20 cellular contexts compared by ENCODE assay signal in the genomic region with DNA sequence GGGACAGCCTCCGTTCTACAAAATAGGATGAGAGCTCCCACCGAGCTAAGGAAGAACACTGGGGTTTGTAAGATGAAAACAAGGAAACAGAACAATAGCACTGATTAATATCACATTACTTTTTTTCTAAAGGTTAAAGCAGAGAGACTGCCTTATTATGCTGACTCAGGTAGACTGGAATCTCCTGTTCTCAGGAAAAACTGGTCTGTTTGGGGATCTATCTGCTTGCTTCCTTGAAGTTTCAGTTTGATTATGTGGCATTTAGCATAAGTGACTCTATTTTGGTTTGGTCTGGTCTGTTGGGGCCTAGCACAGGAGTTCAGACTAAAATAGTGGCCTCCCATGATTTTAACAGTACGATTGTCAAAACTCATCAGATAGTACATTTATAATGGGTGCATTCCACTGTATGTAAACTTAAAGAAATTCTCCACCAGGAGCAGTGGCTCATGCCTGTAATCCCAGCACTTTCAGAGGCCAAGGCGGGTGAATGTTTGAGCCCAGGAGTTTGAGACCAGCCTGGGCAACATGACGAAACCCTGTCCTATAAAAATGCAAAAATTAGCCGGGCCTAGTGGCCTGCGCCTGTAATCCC.
DNase-seq lines count a peak whose midpoint lies in the region; ATAC-seq and TF ChIP-seq lines count a peak whose summit lies in the region.
"Had no signal": no experiment of that assay in that cellular context is flagged by ENCODE, and none has a peak within 500 bp of the region (broad histone marks: within the 10 kb centered on the region; RNA-seq: fewer than 3 reads in every experiment).

No MANE protein-coding gene starts in this region.

- POLR2A ChIA-PET in naive thymus-derived CD8-positive, alpha-beta T cell (lab: Charles Lee): no interaction called here

- no CpG with 5 or more reads among the region's 7 CpGs for WGBS in mesendoderm (ENCODE audit: extremely low coverage, insufficient coverage, low lambda C conversion rate)

- no peaks in the 10 kb centered on the region for H3K27me3 Mint-ChIP-seq in activated T-helper 1 cell treated with anti-CD3 and anti-CD28 coated beads, Interleukin-12 subunit alpha, Interleukin-12 subunit beta, Interleukin-2, Interleukin-4 antibody, amounts not matched to agents 30 ng/mL and 10 ng/mL and 1 ng/mL, durations not matched to agents 14 hours and 24 hours and 36 hours (ENCODE audit: insufficient read depth)
- peaks cover 0 to 2% (median 0%) of the 10 kb centered on the region in 5 donors for H3K27me3 Mint-ChIP-seq in naive thymus-derived CD8-positive, alpha-beta T cell
- H3K27me3 Mint-ChIP-seq: activated naive CD4-positive, alpha-beta T cell treated with anti-CD3 and anti-CD28 coated beads, Interleukin-2, amount 50 U/mL, for 24 hours had no signal

- H4K8ac ChIP-seq in mesendoderm (ENCODE audit: low read depth, low read length): no peak overlapping the region

- peak overlapping the region; percentile 43 for H3K4ac ChIP-seq in mesendoderm (ENCODE audit: low read depth, low read length)

- no peak overlapping the region for H3K4me2 ChIP-seq in mesendoderm (ENCODE audit: low read length)

- H3K4me1 ChIP-seq in mesendoderm (ENCODE audit: control insufficient read depth, low read depth, low read length): no peaks in the 10 kb centered on the region
- H3K4me1 ChIP-seq: SJCRH30, tibial artery had no signal

- no peak overlapping the region for H3K23ac ChIP-seq in mesendoderm (ENCODE audit: low read length)

- no peaks in the 10 kb centered on the region for H3K9me3 Mint-ChIP-seq in activated T-helper 1 cell treated with anti-CD3 and anti-CD28 coated beads, Interleukin-12 subunit alpha, Interleukin-12 subunit beta, Interleukin-2, Interleukin-4 antibody, amounts not matched to agents 30 ng/mL and 10 ng/mL and 1 ng/mL, durations not matched to agents 14 hours and 24 hours and 36 hours
- no peaks in the 10 kb centered on the region for H3K9me3 Mint-ChIP-seq in naive thymus-derived CD8-positive, alpha-beta T cell
- H3K9me3 Mint-ChIP-seq: activated naive CD4-positive, alpha-beta T cell treated with anti-CD3 and anti-CD28 coated beads, Interleukin-2, amount 50 U/mL, for 24 hours; stimulated activated effector memory CD8-positive, alpha-beta T cell treated with anti-CD3 and anti-CD28 coated beads, Interleukin-12 subunit alpha, Interleukin-12 subunit beta, amount 100 ng/mL, for 72 hours had no signal

- no peak for ATAC-seq in naive thymus-derived CD8-positive, alpha-beta T cell
- no peak for ATAC-seq in HG02840 (IDR thresholded peaks at IDR 0.05; ENCODE audit: low FRiP score, unreplicated experiment)
- ATAC-seq: GM12878; stimulated activated effector memory CD8-positive, alpha-beta T cell treated with anti-CD3 and anti-CD28 coated beads, Interleukin-12 subunit alpha, Interleukin-12 subunit beta, amount 100 ng/mL, for 72 hours had no signal

- H2AK5ac ChIP-seq in mesendoderm (ENCODE audit: low read length): no peak overlapping the region

- no peaks in the 10 kb centered on the region for H3K79me1 ChIP-seq in mesendoderm (ENCODE audit: low read length)

- DNase-seq in AG10803 (ENCODE audit: low read depth) (peak; percentile 10), M059J (ENCODE audit: low read depth) (peak; percentile 48), epithelial cell of esophagus (ENCODE audit: low read depth) (peak; percentile 72), mesendoderm (peak; percentile 41), NCI-H128 (lab: John Stamatoyannopoulos, UW; ENCODE audit: unreplicated experiment) (no peak)
- DNase-seq in activated T-helper 1 cell treated with anti-CD3 and anti-CD28 coated beads, Interleukin-12 subunit alpha, Interleukin-12 subunit beta, Interleukin-2, Interleukin-4 antibody, amounts not matched to agents 30 ng/mL and 10 ng/mL and 1 ng/mL, durations not matched to agents 14 hours and 24 hours and 36 hours (ENCODE audit: low spot score): no peak
- DNase-seq in naive thymus-derived CD8-positive, alpha-beta T cell: no peak
- DNase-seq: activated CD4-positive, alpha-beta T cell treated with anti-CD3 and anti-CD28 coated beads for 4 hours; H7; midbrain; NCI-H1105 treated with DMSO at 0.1 percent for 48 hours; NCI-H226; SJCRH30; small intestine; tibial artery had no signal

- intact Hi-C loops in activated T-helper 1 cell treated with anti-CD3 and anti-CD28 coated beads, Interleukin-12 subunit alpha, Interleukin-12 subunit beta, Interleukin-2, Interleukin-4 antibody, amounts not matched to agents 30 ng/mL and 10 ng/mL and 1 ng/mL, durations not matched to agents 14 hours and 24 hours and 36 hours (cut with micrococcal nuclease): no loop called here

- no peak overlapping the region for H2BK15ac ChIP-seq in mesendoderm (replicated peaks; ENCODE audit: low read depth)

- H3K27ac Mint-ChIP-seq in activated T-helper 1 cell treated with anti-CD3 and anti-CD28 coated beads, Interleukin-12 subunit alpha, Interleukin-12 subunit beta, Interleukin-2, Interleukin-4 antibody, amounts not matched to agents 30 ng/mL and 10 ng/mL and 1 ng/mL, durations not matched to agents 14 hours and 24 hours and 36 hours: no peak overlapping the region
- no peak overlapping the region for H3K27ac Mint-ChIP-seq in naive thymus-derived CD8-positive, alpha-beta T cell
- H3K27ac Mint-ChIP-seq: activated naive CD4-positive, alpha-beta T cell treated with anti-CD3 and anti-CD28 coated beads, Interleukin-2, amount 50 U/mL, for 24 hours; stimulated activated effector memory CD8-positive, alpha-beta T cell treated with anti-CD3 and anti-CD28 coated beads, Interleukin-12 subunit alpha, Interleukin-12 subunit beta, amount 100 ng/mL, for 72 hours had no signal

- no peak overlapping the region for H3K56ac ChIP-seq in mesendoderm (ENCODE audit: low read length)

- H3K27me3 ChIP-seq in mesendoderm (ENCODE audit: insufficient read depth, low read length, poor library complexity): no peaks in the 10 kb centered on the region
- H3K27me3 ChIP-seq: cardiac muscle cell, SJCRH30, tibial artery had no signal

- H2BK5ac ChIP-seq in mesendoderm (ENCODE audit: low read length): no peak overlapping the region

- no peak overlapping the region for H3K18ac ChIP-seq in mesendoderm (ENCODE audit: low read length)

- no peak overlapping the region for H2BK120ac ChIP-seq in mesendoderm (ENCODE audit: low read depth, low read length)

- H4K5ac ChIP-seq in mesendoderm (ENCODE audit: low read length): no peak overlapping the region

- H3K4me3 ChIP-seq in AG10803 (ENCODE audit: low read length) (no peak overlapping the region), epithelial cell of esophagus (ENCODE audit: low read length) (no peak overlapping the region), mesendoderm (ENCODE audit: low read length) (no peak overlapping the region)
- H3K4me3 ChIP-seq: cardiac muscle cell, GM12878, SJCRH30, tibial artery had no signal

- H3K4me1 Mint-ChIP-seq in activated T-helper 1 cell treated with anti-CD3 and anti-CD28 coated beads, Interleukin-12 subunit alpha, Interleukin-12 subunit beta, Interleukin-2, Interleukin-4 antibody, amounts not matched to agents 30 ng/mL and 10 ng/mL and 1 ng/mL, durations not matched to agents 14 hours and 24 hours and 36 hours (ENCODE audit: low read depth): no peaks in the 10 kb centered on the region
- H3K4me1 Mint-ChIP-seq in naive thymus-derived CD8-positive, alpha-beta T cell: no peaks in the 10 kb centered on the region
- H3K4me1 Mint-ChIP-seq: activated naive CD4-positive, alpha-beta T cell treated with anti-CD3 and anti-CD28 coated beads, Interleukin-2, amount 50 U/mL, for 24 hours; stimulated activated effector memory CD8-positive, alpha-beta T cell treated with anti-CD3 and anti-CD28 coated beads, Interleukin-12 subunit alpha, Interleukin-12 subunit beta, amount 100 ng/mL, for 72 hours had no signal

- H3K79me2 ChIP-seq in mesendoderm (ENCODE audit: control insufficient read depth, insufficient read depth, low read length): no peaks in the 10 kb centered on the region

- H3K36me3 ChIP-seq in mesendoderm (ENCODE audit: control insufficient read depth, insufficient read depth, low read length): no peaks in the 10 kb centered on the region
- H3K36me3 ChIP-seq: cardiac muscle cell, SJCRH30, tibial artery had no signal

- no peak overlapping the region for H3K9ac ChIP-seq in mesendoderm (ENCODE audit: low read length)

- H3K36me3 Mint-ChIP-seq in activated T-helper 1 cell treated with anti-CD3 and anti-CD28 coated beads, Interleukin-12 subunit alpha, Interleukin-12 subunit beta, Interleukin-2, Interleukin-4 antibody, amounts not matched to agents 30 ng/mL and 10 ng/mL and 1 ng/mL, durations not matched to agents 14 hours and 24 hours and 36 hours (ENCODE audit: low read depth): no peaks in the 10 kb centered on the region
- H3K36me3 Mint-ChIP-seq in naive thymus-derived CD8-positive, alpha-beta T cell: no peaks in the 10 kb centered on the region
- H3K36me3 Mint-ChIP-seq: activated naive CD4-positive, alpha-beta T cell treated with anti-CD3 and anti-CD28 coated beads, Interleukin-2, amount 50 U/mL, for 24 hours; stimulated activated effector memory CD8-positive, alpha-beta T cell treated with anti-CD3 and anti-CD28 coated beads, Interleukin-12 subunit alpha, Interleukin-12 subunit beta, amount 100 ng/mL, for 72 hours had no signal

- TF ChIP-seq CTCF in AG10803 (conservative IDR thresholded peaks at IDR 0.05; ENCODE audit: low read length) (no peak), epithelial cell of esophagus (IDR thresholded peaks at IDR 0.05; ENCODE audit: insufficient read depth, low read depth, low read length, missing control alignments) (no peak)

- no peak overlapping the region for H3K4me3 Mint-ChIP-seq in activated T-helper 1 cell treated with anti-CD3 and anti-CD28 coated beads, Interleukin-12 subunit alpha, Interleukin-12 subunit beta, Interleukin-2, Interleukin-4 antibody, amounts not matched to agents 30 ng/mL and 10 ng/mL and 1 ng/mL, durations not matched to agents 14 hours and 24 hours and 36 hours
- no peak overlapping the region for H3K4me3 Mint-ChIP-seq in naive thymus-derived CD8-positive, alpha-beta T cell
- H3K4me3 Mint-ChIP-seq: activated naive CD4-positive, alpha-beta T cell treated with anti-CD3 and anti-CD28 coated beads, Interleukin-2, amount 50 U/mL, for 24 hours; stimulated activated effector memory CD8-positive, alpha-beta T cell treated with anti-CD3 and anti-CD28 coated beads, Interleukin-12 subunit alpha, Interleukin-12 subunit beta, amount 100 ng/mL, for 72 hours had no signal

- no peak overlapping the region for H3K27ac ChIP-seq in mesendoderm (ENCODE audit: low read depth, low read length)
- H3K27ac ChIP-seq: cardiac muscle cell, SJCRH30, tibial artery had no signal

Comparison
In these comparisons a context has a peak if more than half of its experiments do, and no peak if none do; other contexts are left out.
1. DNase-seq: peak in AG10803 (single experiment), M059J (single experiment), epithelial cell of esophagus (single experiment) and mesendoderm (single experiment); none in activated T-helper 1 cell treated with anti-CD3 and anti-CD28 coated beads, Interleukin-12 subunit alpha, Interleukin-12 subunit beta, Interleukin-2, Interleukin-4 antibody, amounts not matched to agents 30 ng/mL and 10 ng/mL and 1 ng/mL, durations not matched to agents 14 hours and 24 hours and 36 hours (single experiment), NCI-H128 (single experiment) and naive thymus-derived CD8-positive, alpha-beta T cell (0 of 10).